ENCODE assay signal across 9 cellular contexts in genomic region chr14:22471545-22472121, GRCh38.
DNase-seq lines count a peak whose midpoint lies in the region; ATAC-seq, FAIRE-seq and TF ChIP-seq lines count a peak whose summit lies in the region.
"Had no signal": no experiment of that assay in that cellular context is flagged by ENCODE, and none has a peak within 500 bp of the region (broad histone marks: within the 10 kb centered on the region; RNA-seq: fewer than 3 reads in every experiment).

No MANE protein-coding gene starts in this region.

- POLR2A ChIA-PET in HEK293T (lab: Yijun Ruan, JAX), result no interaction called here

- H3K27me3 ChIP-seq in small intestine (ENCODE audit: control insufficient read depth in 2 of 2, insufficient read depth in 2 of 2, low read length in 2 of 2), result no peaks in the 10 kb centered on the region
- no peaks in the 10 kb centered on the region for H3K27me3 ChIP-seq in gastrocnemius medialis
- no peaks in the 10 kb centered on the region for H3K27me3 ChIP-seq in effector memory CD4-positive, alpha-beta T cell (replicated peaks; ENCODE audit: control insufficient read depth, insufficient read depth, low read length, poor library complexity, severe bottlenecking)

- H3K4me3 ChIP-seq in small intestine (ENCODE audit: low read depth in 1 of 2, low read length in 2 of 2), result no peak overlapping the region
- H3K4me3 ChIP-seq in gastrocnemius medialis, result no peak overlapping the region
- H3K4me3 ChIP-seq in effector memory CD4-positive, alpha-beta T cell (ENCODE audit: insufficient read depth, low read depth, low read length, poor library complexity, severe bottlenecking), result no peak overlapping the region

- peak; percentile 60 for ATAC-seq in left ventricle myocardium superior
- no peak for ATAC-seq in GM21390 (IDR thresholded peaks at IDR 0.05; ENCODE audit: unreplicated experiment)
- no peak for ATAC-seq in gastrocnemius medialis

- in situ Hi-C loops in SK-MEL-5 (cut with HindIII; ENCODE audit: low pct_unique_long_range_greater_than_20kb, low sequenced_read_pairs) (no loop called here), gastrocnemius medialis (cut with MboI; ENCODE audit: low sequenced_read_pairs in 4 of 4) (loop anchor here in 3 of 4 donors (5.0 kb wide), 2 partner anchors 74 to 79 kb away; no protein-coding TSS in a partner anchor)

- H3K27ac ChIP-seq in small intestine (ENCODE audit: low read depth in 1 of 2, low read length in 1 of 2) (no peak overlapping the region), gastrocnemius medialis (no peak overlapping the region)
- H3K27ac ChIP-seq in effector memory CD4-positive, alpha-beta T cell (ENCODE audit: insufficient read depth, low read length, poor library complexity, severe bottlenecking), result no peak overlapping the region

- no peak for TF ChIP-seq POLR2A in gastrocnemius medialis (IDR thresholded peaks at IDR 0.05)

- 9 to 30% (median 19%) methylated on average over 7 of the region's 7 CpGs for WGBS in small intestine, 3 donors

- intact Hi-C loops in left ventricle myocardium superior (cut with micrococcal nuclease) (loop anchor here (5.0 kb wide), 1 partner anchor 79 kb away; no protein-coding TSS in a partner anchor), gastrocnemius medialis (cut with DNase I; ENCODE audit: low total_unique reads) (loop anchor here (2.0 kb wide), 1 partner anchor 85 kb away; no protein-coding TSS in a partner anchor)

- H3K4me1 ChIP-seq in small intestine (ENCODE audit: control insufficient read depth in 2 of 2, insufficient read depth in 1 of 2, low read depth in 1 of 2, low read length in 1 of 2) (no peaks in the 10 kb centered on the region), gastrocnemius medialis (no peaks in the 10 kb centered on the region)
- no peaks in the 10 kb centered on the region for H3K4me1 ChIP-seq in effector memory CD4-positive, alpha-beta T cell (ENCODE audit: control insufficient read depth, insufficient read depth, low read length, poor library complexity, severe bottlenecking)

- peak in 2 of 5 experiments; percentile 12 to 29 for TF ChIP-seq CTCF in gastrocnemius medialis (IDR thresholded peaks at IDR 0.05 in 4 of 5, conservative IDR thresholded peaks at IDR 0.05 in 1 of 5)

- CTCF ChIA-PET in HEK293T (lab: Yijun Ruan, JAX), result interaction anchor here (0.7 to 3.8 kb wide), 8 partner anchors 8 to 152 kb away, joined by 3 to 27 read pairs (median 6); no protein-coding TSS in a partner anchor

- FAIRE-seq in small intestine (lab: Jason Lieb, UNC), result no peak

- H3K36me3 ChIP-seq in small intestine (ENCODE audit: control insufficient read depth in 2 of 2, insufficient read depth in 2 of 2, low read length in 2 of 2), result no peaks in the 10 kb centered on the region
- H3K36me3 ChIP-seq in gastrocnemius medialis, result no peaks in the 10 kb centered on the region
- no peaks in the 10 kb centered on the region for H3K36me3 ChIP-seq in effector memory CD4-positive, alpha-beta T cell (ENCODE audit: control insufficient read depth, insufficient read depth, low read length)

- DNase-seq in HEK293T (ENCODE audit: extremely low spot score) (peak; percentile 66), SK-MEL-5 (ENCODE audit: low read depth, low spot score) (peak; percentile 70), left ventricle myocardium superior (peak; percentile 57), small intestine (peak; percentile 58), gastrocnemius medialis (no peak)
- DNase-seq in stimulated activated CD8-positive, alpha-beta memory T cell treated with anti-CD3 and anti-CD28 coated beads, Interleukin-4, amount 100 ng/mL, for 48 hours, result no peak
- no peak for DNase-seq in effector memory CD4-positive, alpha-beta T cell
- DNase-seq: naive B cell had no signal

- H3K9me3 ChIP-seq in small intestine (ENCODE audit: control insufficient read depth, low read depth), result no peaks in the 10 kb centered on the region
- no peaks in the 10 kb centered on the region for H3K9me3 ChIP-seq in gastrocnemius medialis
- H3K9me3 ChIP-seq in effector memory CD4-positive, alpha-beta T cell (ENCODE audit: control insufficient read depth, low read length), result no peaks in the 10 kb centered on the region

TF ChIP-seq in HEK293T, 16 proteins besides CTCF, POLR2A, EP300 and RAD21:
- no peak for TF ChIP-seq CTBP1 (IDR thresholded peaks at IDR 0.05; ENCODE audit: borderline replicate concordance)
- TF ChIP-seq HDGF (IDR thresholded peaks at IDR 0.05; ENCODE audit: borderline replicate concordance), result no peak

Comparison
In these comparisons a context has a peak if more than half of its experiments do, and no peak if none do; other contexts are left out.
1. DNase-seq: peak in HEK293T (single experiment), SK-MEL-5 (single experiment), left ventricle myocardium superior (single experiment) and small intestine (single experiment); none in stimulated activated CD8-positive, alpha-beta memory T cell treated with anti-CD3 and anti-CD28 coated beads, Interleukin-4, amount 100 ng/mL, for 48 hours (single experiment), gastrocnemius medialis (0 of 2) and effector memory CD4-positive, alpha-beta T cell (0 of 3).